In the genomic region with DNA sequence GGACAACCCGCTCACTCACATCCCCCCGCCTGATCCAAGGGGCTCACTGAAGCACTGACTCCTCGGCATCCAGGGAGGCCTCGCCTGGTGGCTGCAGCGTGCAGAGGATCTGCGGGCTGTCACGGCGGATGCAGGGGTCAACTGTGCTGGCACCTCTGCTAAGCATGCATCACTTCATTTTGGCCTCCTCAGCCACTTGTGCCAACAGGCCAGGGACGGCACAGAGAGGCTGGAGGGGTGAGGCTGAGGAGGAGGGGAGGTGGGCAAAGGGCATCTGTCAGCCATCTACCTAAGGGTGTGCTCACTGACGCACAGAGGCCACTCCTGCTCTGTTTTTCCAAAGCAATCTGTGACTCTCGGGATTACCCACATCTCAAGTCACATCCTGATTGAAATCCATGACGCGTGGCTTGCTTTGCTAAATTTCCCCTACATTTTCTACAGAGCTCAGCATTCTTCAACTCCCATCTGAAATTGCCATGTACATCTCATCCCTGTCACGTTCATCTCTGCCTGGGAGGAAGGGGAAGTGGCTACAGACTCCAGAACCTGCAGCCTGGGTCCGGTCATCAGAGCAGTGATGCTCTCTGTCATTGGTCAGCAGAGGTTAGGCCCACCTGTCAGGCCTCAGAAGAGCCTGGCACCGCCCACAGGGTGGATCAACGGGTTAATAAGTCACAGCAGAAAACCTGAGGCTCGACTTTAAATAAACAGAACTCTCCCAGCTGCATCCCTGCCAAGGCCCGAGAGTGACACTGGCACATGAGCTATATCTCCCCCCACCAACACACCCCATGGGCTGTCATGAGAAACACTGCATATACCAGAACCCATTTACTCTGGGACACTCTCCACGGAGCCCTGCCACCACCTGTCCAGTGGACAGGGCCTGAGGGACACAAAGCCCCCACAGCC, we compare ENCODE assay signal across 8 cellular contexts. TPM values are rescaled to one million over a fixed set of nuclear protein-coding genes. Genes with fewer than 3 reads are reported as not detected.
A peak's percentile ranks its signal among the peaks of the same experiment; 100 is the strongest.
DNase-seq lines count a peak whose midpoint lies in the region; ATAC-seq and TF ChIP-seq lines count a peak whose summit lies in the region.

No MANE protein-coding gene starts in this region.

- no peak for TF ChIP-seq EP300 in stomach (IDR thresholded peaks at IDR 0.05)

- peaks cover 98% of the 10 kb centered on the region for H3K79me2 ChIP-seq in hepatocyte

- H4K20me1 ChIP-seq in hepatocyte (ENCODE audit: insufficient read depth, poor library complexity, severe bottlenecking) = peaks cover 93% of the 10 kb centered on the region

- ATAC-seq in GM18517 (IDR thresholded peaks at IDR 0.05; ENCODE audit: unreplicated experiment) = no peak

- H3K27me3 ChIP-seq in hepatocyte (no peaks in the 10 kb centered on the region), stomach (no peaks in the 10 kb centered on the region), thyroid gland (no peaks in the 10 kb centered on the region)

- CTCF ChIA-PET in RWPE1 (lab: Yijun Ruan, JAX) = interaction anchor here (1.2 kb wide), 1 partner anchor 17 kb away, joined by 4 read pairs; no protein-coding TSS in a partner anchor

- H3K4me1 ChIP-seq in hepatocyte (ENCODE audit: insufficient read depth) = peaks cover 42% of the 10 kb centered on the region
- H3K4me1 ChIP-seq in stomach = peaks cover 89 to 100% (median 100%) of the 10 kb centered on the region in 4 donors
- H3K4me1 ChIP-seq in thyroid gland = peaks cover 65 to 99% of the 10 kb centered on the region in 2 donors

- intact Hi-C loops in stomach (cut with DNase I; ENCODE audit: low total_unique reads) (no loop called here), thyroid gland (cut with DNase I) (no loop called here), head of caudate nucleus (cut with DNase I) (no loop called here)

- TF ChIP-seq POLR2A in stomach (IDR thresholded peaks at IDR 0.05) (no peak), thyroid gland (IDR thresholded peaks at IDR 0.05) (no peak)

- peak in 2 of 3 experiments; percentile 15 to 53 for DNase-seq in NCI-H1417 (lab: John Stamatoyannopoulos, UW)
- no peak for DNase-seq in NCI-H1417 treated with DMSO at 0.1 percent for 48 hours (lab: John Stamatoyannopoulos, UW)
- no peak for DNase-seq in RWPE1 (ENCODE audit: low spot score)
- peak; percentile 86 for DNase-seq in hepatocyte (ENCODE audit: low spot score)
- peak; percentile 51 for DNase-seq in stomach
- no peak for DNase-seq in thyroid gland
- DNase-seq in head of caudate nucleus = no peak

- H2AFZ ChIP-seq in hepatocyte = no peak overlapping the region

- H3K4me3 ChIP-seq in hepatocyte (no peak overlapping the region), stomach (no peak overlapping the region), thyroid gland (replicated peaks in 1 of 3) (no peak overlapping the region)

- H3K27ac ChIP-seq in RWPE1 = peak overlapping the region; percentile 60
- peak overlapping the region; percentile 81 for H3K27ac ChIP-seq in hepatocyte
- peak overlapping the region in 4 of 5 donors; percentile 52 to 75 (median 71) for H3K27ac ChIP-seq in stomach
- H3K27ac ChIP-seq in thyroid gland = no peak overlapping the region

- H3K9me3 ChIP-seq in hepatocyte (ENCODE audit: low read depth) = no peaks in the 10 kb centered on the region
- no peaks in the 10 kb centered on the region for H3K9me3 ChIP-seq in stomach
- H3K9me3 ChIP-seq in thyroid gland = no peaks in the 10 kb centered on the region

- H3K4me2 ChIP-seq in hepatocyte = peak overlapping the region; percentile 28

- H3K36me3 ChIP-seq in hepatocyte (replicated peaks; ENCODE audit: insufficient read depth, low read depth) (no peaks in the 10 kb centered on the region), stomach (no peaks in the 10 kb centered on the region), thyroid gland (no peaks in the 10 kb centered on the region)

- no peaks in the 10 kb centered on the region for H3K9me2 ChIP-seq in hepatocyte (replicated peaks; ENCODE audit: insufficient read depth)

- POLR2A ChIA-PET in RWPE1 (lab: Yijun Ruan, JAX; ENCODE audit: low non-redundant PET) = interaction anchor here (0.6 to 0.8 kb wide), 2 partner anchors 22 to 68 kb away, joined by 3 to 6 read pairs; no protein-coding TSS in a partner anchor

- WGBS in hepatocyte (ENCODE audit: low lambda C conversion rate, missing lambda C conversion rate) = 61% methylated on average over 20 of the region's 20 CpGs
- 52 to 66% (median 53%) methylated on average over 13 to 20 of the region's 20 CpGs for WGBS in stomach, 5 donors
- 73 to 74% methylated on average over 13 to 20 of the region's 20 CpGs for WGBS in thyroid gland, 2 donors

- TF ChIP-seq CTCF in RWPE1 (conservative IDR thresholded peaks at IDR 0.05; ENCODE audit: low read depth) (no peak), hepatocyte (IDR thresholded peaks at IDR 0.05; ENCODE audit: poor library complexity) (no peak), stomach (IDR thresholded peaks at IDR 0.05) (no peak), thyroid gland (IDR thresholded peaks at IDR 0.05) (no peak)

RNA-seq across cellular contexts. Expression of gene ELL, which starts 17.6 kb away (rescaled TPM):
- 3.9 and 11.0 TPM in 2 replicates for total RNA-seq in hepatocyte
- polyA plus RNA-seq in hepatocyte = 15.0 and 18.1 TPM in 2 replicates
- 10 to 100 TPM in 3 of 5 donors, 1 to 10 TPM in 2; 8.0 to 88.7 (median 13.5) TPM for total RNA-seq in stomach
- 10 to 100 TPM in 1 of 3 donors, 1 to 10 TPM in 2; 4.1 to 12.7 (median 8.1) TPM for polyA plus RNA-seq in stomach
- 10 to 100 TPM; 10.8 to 31.0 (median 11.5) TPM for total RNA-seq in thyroid gland

RNA-seq across cellular contexts. Expression of gene FKBP8, which starts 39.1 kb away (rescaled TPM):
- 183 and 195 TPM in 2 replicates for total RNA-seq in hepatocyte
- polyA plus RNA-seq in hepatocyte = 247 and 262 TPM in 2 replicates
- 100 to 1,000 TPM in 4 of 5 donors, 10 to 100 TPM in 1; 87.8 to 819 (median 197) TPM for total RNA-seq in stomach
- polyA plus RNA-seq in stomach = 100 to 1,000 TPM; 157 to 254 (median 249) TPM
- 100 to 1,000 TPM; 238 to 394 (median 314) TPM for total RNA-seq in thyroid gland

RNA-seq across cellular contexts. Expression of gene KXD1, which starts 53.4 kb away (rescaled TPM):
- total RNA-seq in hepatocyte (76.3 and 91.7 TPM in 2 replicates), stomach (100 to 1,000 TPM in 2 of 5 donors, 10 to 100 TPM in 3; 30.8 to 513 (median 55.4) TPM), thyroid gland (100 to 1,000 TPM in 2 of 4 donors, 10 to 100 TPM in 2; 98.1 to 117 (median 103) TPM)
- polyA plus RNA-seq in hepatocyte (85.7 and 89.2 TPM in 2 replicates), stomach (100 to 1,000 TPM in 1 of 3 donors, 10 to 100 TPM in 2; 71.0 to 131 (median 84.5) TPM)

Comparison
In these comparisons a context has a peak if more than half of its experiments do, and no peak if none do; other contexts are left out.
1. DNase-seq: peak in NCI-H1417 (2 of 3), hepatocyte (single experiment) and stomach (single experiment); none in NCI-H1417 treated with DMSO at 0.1 percent for 48 hours (single experiment), RWPE1 (single experiment), thyroid gland (0 of 2) and head of caudate nucleus (0 of 42).
2. H3K27ac ChIP-seq: peak in RWPE1 (single experiment), hepatocyte (single experiment) and stomach (4 of 5); none in thyroid gland (0 of 3).